Comparison of ENCODE assay signal across 8 cellular contexts in genomic region chr17:82273327-82274133, GRCh38. TPM values are rescaled to one million over a fixed set of nuclear protein-coding genes. Genes with fewer than 3 reads are reported as not detected.
DNase-seq lines count a peak whose midpoint lies in the region; ATAC-seq and TF ChIP-seq lines count a peak whose summit lies in the region.

CSNK1D (minus strand) TSS chr17:82273700; CDS start chr17:82273381, 319 bp downstream.

- ATAC-seq in GM23338: peak; percentile 83
- ATAC-seq in natural killer cell treated with Interleukin-12 subunit alpha and Interleukin-12 subunit beta and Interleukin-15 and Interleukin-18, amount 100 ng/mL, for 72 hours: peak; percentile 91 to 95

- peak within 1 kb of the TSS; percentile 95 for H3K27ac ChIP-seq in GM23338 (ENCODE audit: low read depth)

- DNase-seq in DMS79 treated with DMSO at 0.1 percent for 48 hours (lab: John Stamatoyannopoulos, UW): peak; percentile 44
- DNase-seq in GM23338 (ENCODE audit: low spot score): peak; percentile 94
- DNase-seq in M059J (ENCODE audit: low read depth): peak; percentile 78
- DNase-seq in activated T-helper 9 cell treated with anti-CD3 and anti-CD28 coated beads, Interleukin-2, amount 50 U/mL, for 16 hours (ENCODE audit: low read depth): peak; percentile 88
- peak; percentile 83 for DNase-seq in fibroblast of pulmonary artery (ENCODE audit: low read depth)
- DNase-seq in natural killer cell treated with Interleukin-12 subunit alpha and Interleukin-12 subunit beta and Interleukin-15 and Interleukin-18, amount 100 ng/mL, for 72 hours (ENCODE audit: low spot score): peak; percentile 92
- peak; percentile 88 for DNase-seq in stimulated activated naive CD4-positive, alpha-beta T cell treated with Interleukin-2 at 50 U/mL for 16 hours (lab: John Stamatoyannopoulos, UW)

- peak within 1 kb of the TSS; percentile 93 for H2AFZ ChIP-seq in GM23338

- H3K27me3 Mint-ChIP-seq in GM23338 (ENCODE audit: insufficient read depth, low read depth, poor library complexity): peaks cover 14% of the 10 kb centered on the region
- no peaks in the 10 kb centered on the region for H3K27me3 Mint-ChIP-seq in natural killer cell treated with Interleukin-12 subunit alpha and Interleukin-12 subunit beta and Interleukin-15 and Interleukin-18, amount 100 ng/mL, for 72 hours

- peak within 1 kb of the TSS; percentile 95 for H3K4me3 Mint-ChIP-seq in GM23338
- peak within 1 kb of the TSS; percentile 98 for H3K4me3 Mint-ChIP-seq in natural killer cell treated with Interleukin-12 subunit alpha and Interleukin-12 subunit beta and Interleukin-15 and Interleukin-18, amount 100 ng/mL, for 72 hours

- H3K4me2 ChIP-seq in GM23338: peak within 1 kb of the TSS; percentile 97

- peak within 1 kb of the TSS; percentile 96 for H3K4me3 ChIP-seq in GM23338
- H3K4me3 ChIP-seq in fibroblast of pulmonary artery (replicated peaks; ENCODE audit: low read depth, low read length): peak within 1 kb of the TSS; percentile 85

- peak within 1 kb of the TSS; percentile 99 for H3K27ac Mint-ChIP-seq in GM23338
- peak within 1 kb of the TSS; percentile 93 to 95 for H3K27ac Mint-ChIP-seq in natural killer cell treated with Interleukin-12 subunit alpha and Interleukin-12 subunit beta and Interleukin-15 and Interleukin-18, amount 100 ng/mL, for 72 hours

- peaks cover 40% of the 10 kb centered on the region for H4K20me1 ChIP-seq in GM23338 (replicated peaks; ENCODE audit: insufficient read depth)

- H3K27me3 ChIP-seq in GM23338 (ENCODE audit: insufficient read depth): no peaks in the 10 kb centered on the region

- no peaks in the 10 kb centered on the region for H3K9me2 ChIP-seq in GM23338 (ENCODE audit: insufficient read depth)

- H3K79me2 ChIP-seq in GM23338 (replicated peaks; ENCODE audit: insufficient read depth): peaks cover 41% of the 10 kb centered on the region

- no peaks in the 10 kb centered on the region for H3K36me3 ChIP-seq in GM23338 (ENCODE audit: insufficient read depth)

- 0 out of 2 replicates have a peak, but pooled peaks cover 11% of the 10 kb centered on the region for H3F3A ChIP-seq in GM23338 (replicated peaks; ENCODE audit: low read depth)

- TF ChIP-seq POLR2A in Raji (IDR thresholded peaks at IDR 0.05; ENCODE audit: insufficient read depth, low read depth, low read length): peak; percentile 67

- peaks cover 38% of the 10 kb centered on the region for H3K36me3 Mint-ChIP-seq in GM23338 (ENCODE audit: low read depth)
- peaks cover 7% of the 10 kb centered on the region for H3K36me3 Mint-ChIP-seq in natural killer cell treated with Interleukin-12 subunit alpha and Interleukin-12 subunit beta and Interleukin-15 and Interleukin-18, amount 100 ng/mL, for 72 hours

- TF ChIP-seq CTCF in GM23338 (conservative IDR thresholded peaks at IDR 0.05; ENCODE audit: low read depth in 2 of 2) (no peak), fibroblast of pulmonary artery (IDR thresholded peaks at IDR 0.05; ENCODE audit: low read length, missing control alignments) (no peak)

- peaks cover 13% of the 10 kb centered on the region for H3K4me1 ChIP-seq in GM23338 (ENCODE audit: insufficient read depth)

- peaks cover 50% of the 10 kb centered on the region for H3K4me1 Mint-ChIP-seq in GM23338
- peaks cover 35 to 44% of the 10 kb centered on the region in 2 donors for H3K4me1 Mint-ChIP-seq in natural killer cell treated with Interleukin-12 subunit alpha and Interleukin-12 subunit beta and Interleukin-15 and Interleukin-18, amount 100 ng/mL, for 72 hours (ENCODE audit: low read depth in 2 of 2)

- H3K9me3 Mint-ChIP-seq in GM23338: no peaks in the 10 kb centered on the region; the same call in 2 of the 3 replicates
- H3K9me3 Mint-ChIP-seq in natural killer cell treated with Interleukin-12 subunit alpha and Interleukin-12 subunit beta and Interleukin-15 and Interleukin-18, amount 100 ng/mL, for 72 hours: no peaks in the 10 kb centered on the region

TF ChIP-seq in GM23338, 12 proteins besides CTCF, POLR2A, EP300 and RAD21 (continues in another document):
- TF ChIP-seq ETS1 (IDR thresholded peaks at IDR 0.05) (no peak), CREB1 (CRISPR knock-in tag; IDR thresholded peaks at IDR 0.05; ENCODE audit: low read depth) (peak; percentile 97), ZNF462 (CRISPR knock-in tag; IDR thresholded peaks at IDR 0.05) (no peak), POLR2AphosphoS5 (IDR thresholded peaks at IDR 0.05; ENCODE audit: low read depth) (peak; percentile 78)

RNA-seq across cellular contexts. Expression of gene CSNK1D, which starts in this region (rescaled TPM):
- 48.4 and 66.4 TPM in 2 replicates for total RNA-seq in GM23338 (2014; rRNA removed; shearing (Covaris generic))
- 43.5 and 55.3 TPM in 2 replicates for polyA plus RNA-seq in GM23338 (2016; fragmentation: Nextera tagmentation; extraction: Ambion mirVana)
- 41.6 and 43.7 TPM in 2 replicates for total RNA-seq in M059J (2014; rRNA removed; shearing (Covaris generic))
- 100 to 1,000 TPM; 160 to 215 TPM for total RNA-seq in natural killer cell treated with Interleukin-12 subunit alpha and Interleukin-12 subunit beta and Interleukin-15 and Interleukin-18, amount 100 ng/mL, for 72 hours

Comparison
In these comparisons a context has a peak if more than half of its experiments do, and no peak if none do; other contexts are left out.
1. Peak in every context shown above with its lines: DNase-seq, ATAC-seq, H3K4me3 ChIP-seq and H3K27ac ChIP-seq.
2. DNase-seq: peak in every context shown above with its lines; median percentile 94 in GM23338; 92 in natural killer cell treated with Interleukin-12 subunit alpha and Interleukin-12 subunit beta and Interleukin-15 and Interleukin-18, amount 100 ng/mL, for 72 hours; 88 in activated T-helper 9 cell treated with anti-CD3 and anti-CD28 coated beads, Interleukin-2, amount 50 U/mL, for 16 hours; 88 in stimulated activated naive CD4-positive, alpha-beta T cell treated with Interleukin-2 at 50 U/mL for 16 hours; 83 in fibroblast of pulmonary artery; 78 in M059J; 44 in DMS79 treated with DMSO at 0.1 percent for 48 hours.